12 cellular contexts compared by ENCODE assay signal in genomic region chr14:71574976-71575375, GRCh38.
DNase-seq lines count a peak whose midpoint lies in the region; FAIRE-seq and TF ChIP-seq lines count a peak whose summit lies in the region.
"Had no signal": no experiment of that assay in that cellular context is flagged by ENCODE, and none has a peak within 500 bp of the region (broad histone marks: within the 10 kb centered on the region; RNA-seq: fewer than 3 reads in every experiment).

No MANE protein-coding gene starts in this region.

- no peak for TF ChIP-seq POLR2A in GM12891 (IDR thresholded peaks at IDR 0.05; ENCODE audit: low read depth, low read length)

- TF ChIP-seq CTCF in cardiac muscle cell (IDR thresholded peaks at IDR 0.05; ENCODE audit: low read depth, low read length) = no peak
- no peak for TF ChIP-seq CTCF in right atrium auricular region (IDR thresholded peaks at IDR 0.05)

- no peak overlapping the region for H3K27ac Mint-ChIP-seq in activated T-helper 2 cell treated with anti-CD3 and anti-CD28 coated beads, Interferon-gamma antibody, Interleukin-2, Interleukin-4, amounts not matched to agents 10 μg/mL and 5 μg/mL and 100 μg/mL, durations not matched to agents 14 hours and 24 hours and 36 hours

- DNase-seq in cardiac muscle cell (ENCODE audit: low read depth in 1 of 2, low spot score in 1 of 2) (peak; percentile 42 to 89), right atrium auricular region (ENCODE audit: low spot score) (no peak), adipocyte (ENCODE audit: low read depth) (peak; percentile 87), iPS DF 19.7 (ENCODE audit: low read depth, low spot score) (peak; percentile 7), T1000 (lab: John Stamatoyannopoulos, UW) (no peak), GM12891 (ENCODE audit: insufficient read length, low spot score) (no peak)
- no peak for DNase-seq in activated T-helper 2 cell treated with anti-CD3 and anti-CD28 coated beads, Interferon-gamma antibody, Interleukin-2, Interleukin-4, amounts not matched to agents 10 μg/mL and 5 μg/mL and 100 μg/mL, durations not matched to agents 14 hours and 24 hours and 36 hours (ENCODE audit: low spot score)
- DNase-seq in stimulated activated naive CD4-positive, alpha-beta T cell treated with Interleukin-2 at 50 U/mL for 16 hours (lab: John Stamatoyannopoulos, UW) = no peak
- DNase-seq: activated gamma-delta T cell treated with Interleukin-2 at 50 U/mL for 16 hours, NCI-H748 treated with DMSO at 0.1 percent for 48 hours, pancreas had no signal

- peaks cover 15% of the 10 kb centered on the region for H3K36me3 Mint-ChIP-seq in activated T-helper 2 cell treated with anti-CD3 and anti-CD28 coated beads, Interferon-gamma antibody, Interleukin-2, Interleukin-4, amounts not matched to agents 10 μg/mL and 5 μg/mL and 100 μg/mL, durations not matched to agents 14 hours and 24 hours and 36 hours (ENCODE audit: low read depth)

- no peak overlapping the region for H3K4me3 Mint-ChIP-seq in activated T-helper 2 cell treated with anti-CD3 and anti-CD28 coated beads, Interferon-gamma antibody, Interleukin-2, Interleukin-4, amounts not matched to agents 10 μg/mL and 5 μg/mL and 100 μg/mL, durations not matched to agents 14 hours and 24 hours and 36 hours (ENCODE audit: low read depth)

- H3K27me3 ChIP-seq in cardiac muscle cell = no peaks in the 10 kb centered on the region
- H3K27me3 ChIP-seq in right atrium auricular region = no peaks in the 10 kb centered on the region
- no peaks in the 10 kb centered on the region for H3K27me3 ChIP-seq in adipocyte (replicated peaks; ENCODE audit: control insufficient read depth, insufficient read depth, low read length)
- H3K27me3 ChIP-seq: BLaER1 treated with 17β-estradiol and CSF1 and Interleukin-3, amounts not matched to agents 10 nM and 100 nM; pancreas had no signal

- peaks cover 34% of the 10 kb centered on the region for H3K4me1 ChIP-seq in cardiac muscle cell (ENCODE audit: low read depth)
- no peaks in the 10 kb centered on the region for H3K4me1 ChIP-seq in right atrium auricular region
- H3K4me1 ChIP-seq in adipocyte (ENCODE audit: control insufficient read depth, insufficient read depth, low read length) = peaks cover 17% of the 10 kb centered on the region
- H3K4me1 ChIP-seq: pancreas had no signal

- H3K27ac ChIP-seq in cardiac muscle cell (peak overlapping the region; percentile 49), right atrium auricular region (no peak overlapping the region)
- H3K27ac ChIP-seq: BLaER1 treated with 17β-estradiol and CSF1 and Interleukin-3, amounts not matched to agents 10 nM and 100 nM; pancreas had no signal

- H3K36me3 ChIP-seq in cardiac muscle cell = no peaks in the 10 kb centered on the region
- H3K36me3 ChIP-seq in right atrium auricular region = no peaks in the 10 kb centered on the region
- H3K36me3 ChIP-seq in adipocyte (ENCODE audit: control insufficient read depth, insufficient read depth, low read length, severe bottlenecking) = no peaks in the 10 kb centered on the region
- H3K36me3 ChIP-seq: pancreas had no signal

- FAIRE-seq in GM12891 (lab: Jason Lieb, UNC) = no peak
- FAIRE-seq: pancreas had no signal

- no peaks in the 10 kb centered on the region for H3K9me3 ChIP-seq in cardiac muscle cell (ENCODE audit: low read depth)
- no peaks in the 10 kb centered on the region for H3K9me3 ChIP-seq in right atrium auricular region
- no peaks in the 10 kb centered on the region for H3K9me3 ChIP-seq in adipocyte (ENCODE audit: control insufficient read depth, low read length)
- H3K9me3 ChIP-seq: BLaER1 treated with 17β-estradiol and CSF1 and Interleukin-3, amounts not matched to agents 10 nM and 100 nM; pancreas had no signal

- H3K9me3 Mint-ChIP-seq in activated T-helper 2 cell treated with anti-CD3 and anti-CD28 coated beads, Interferon-gamma antibody, Interleukin-2, Interleukin-4, amounts not matched to agents 10 μg/mL and 5 μg/mL and 100 μg/mL, durations not matched to agents 14 hours and 24 hours and 36 hours = no peaks in the 10 kb centered on the region

- intact Hi-C loops in activated T-helper 2 cell treated with anti-CD3 and anti-CD28 coated beads, Interferon-gamma antibody, Interleukin-2, Interleukin-4, amounts not matched to agents 10 μg/mL and 5 μg/mL and 100 μg/mL, durations not matched to agents 14 hours and 24 hours and 36 hours (cut with micrococcal nuclease) = no loop called here

- no peak overlapping the region for H3K9ac ChIP-seq in adipocyte (ENCODE audit: low read length)
- H3K9ac ChIP-seq: BLaER1 treated with 17β-estradiol and CSF1 and Interleukin-3, amounts not matched to agents 10 nM and 100 nM had no signal

- H3K4me1 Mint-ChIP-seq in activated T-helper 2 cell treated with anti-CD3 and anti-CD28 coated beads, Interferon-gamma antibody, Interleukin-2, Interleukin-4, amounts not matched to agents 10 μg/mL and 5 μg/mL and 100 μg/mL, durations not matched to agents 14 hours and 24 hours and 36 hours (ENCODE audit: low read depth) = peaks cover 26% of the 10 kb centered on the region

- H3K4me3 ChIP-seq in cardiac muscle cell = no peak overlapping the region
- H3K4me3 ChIP-seq in right atrium auricular region = no peak overlapping the region
- H3K4me3 ChIP-seq in adipocyte (ENCODE audit: low read length) = peak overlapping the region; percentile 20
- H3K4me3 ChIP-seq: BLaER1 treated with 17β-estradiol and CSF1 and Interleukin-3, amounts not matched to agents 10 nM and 100 nM; pancreas had no signal

- H3K27me3 Mint-ChIP-seq in activated T-helper 2 cell treated with anti-CD3 and anti-CD28 coated beads, Interferon-gamma antibody, Interleukin-2, Interleukin-4, amounts not matched to agents 10 μg/mL and 5 μg/mL and 100 μg/mL, durations not matched to agents 14 hours and 24 hours and 36 hours (ENCODE audit: low read depth) = no peaks in the 10 kb centered on the region

TF ChIP-seq in GM12891, 5 proteins besides CTCF, POLR2A, EP300 and RAD21:
- TF ChIP-seq POLR2AphosphoS5 (IDR thresholded peaks at IDR 0.05; ENCODE audit: low read depth, low read length) = no peak
- no peak for TF ChIP-seq TAF1 (IDR thresholded peaks at IDR 0.05; ENCODE audit: low read depth, low read length)
- no peak for TF ChIP-seq POU2F2 (IDR thresholded peaks at IDR 0.05; ENCODE audit: low read depth, low read length)
- TF ChIP-seq PAX5 (IDR thresholded peaks at IDR 0.05; ENCODE audit: insufficient read depth, low read length, severe bottlenecking) = no peak
- no peak for TF ChIP-seq SPI1 (IDR thresholded peaks at IDR 0.05; ENCODE audit: low read depth, low read length)

Comparison
In these comparisons a context has a peak if more than half of its experiments do, and no peak if none do; other contexts are left out.
1. DNase-seq: peak in cardiac muscle cell (2 of 2), adipocyte (single experiment) and iPS DF 19.7 (single experiment); none in right atrium auricular region (single experiment), T1000 (single experiment), GM12891 (single experiment), activated T-helper 2 cell treated with anti-CD3 and anti-CD28 coated beads, Interferon-gamma antibody, Interleukin-2, Interleukin-4, amounts not matched to agents 10 μg/mL and 5 μg/mL and 100 μg/mL, durations not matched to agents 14 hours and 24 hours and 36 hours (single experiment) and stimulated activated naive CD4-positive, alpha-beta T cell treated with Interleukin-2 at 50 U/mL for 16 hours (single experiment).